In the genomic region with DNA sequence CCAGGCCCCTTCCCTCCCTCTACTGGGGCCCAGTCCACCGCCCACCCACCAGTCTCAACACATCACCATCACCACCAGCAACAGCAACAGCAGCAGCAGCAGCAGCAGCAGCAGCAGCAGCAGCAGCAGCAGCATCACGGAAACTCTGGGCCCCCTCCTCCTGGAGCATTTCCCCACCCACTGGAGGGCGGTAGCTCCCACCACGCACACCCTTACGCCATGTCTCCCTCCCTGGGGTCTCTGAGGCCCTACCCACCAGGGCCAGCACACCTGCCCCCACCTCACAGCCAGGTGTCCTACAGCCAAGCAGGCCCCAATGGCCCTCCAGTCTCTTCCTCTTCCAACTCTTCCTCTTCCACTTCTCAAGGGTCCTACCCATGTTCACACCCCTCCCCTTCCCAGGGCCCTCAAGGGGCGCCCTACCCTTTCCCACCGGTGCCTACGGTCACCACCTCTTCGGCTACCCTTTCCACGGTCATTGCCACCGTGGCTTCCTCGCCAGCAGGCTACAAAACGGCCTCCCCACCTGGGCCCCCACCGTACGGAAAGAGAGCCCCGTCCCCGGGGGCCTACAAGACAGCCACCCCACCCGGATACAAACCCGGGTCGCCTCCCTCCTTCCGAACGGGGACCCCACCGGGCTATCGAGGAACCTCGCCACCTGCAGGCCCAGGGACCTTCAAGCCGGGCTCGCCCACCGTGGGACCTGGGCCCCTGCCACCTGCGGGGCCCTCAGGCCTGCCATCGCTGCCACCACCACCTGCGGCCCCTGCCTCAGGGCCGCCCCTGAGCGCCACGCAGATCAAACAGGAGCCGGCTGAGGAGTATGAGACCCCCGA, we compare ENCODE assay signal across 6 cellular contexts. TPM values are rescaled to one million over a fixed set of nuclear protein-coding genes. Genes with fewer than 3 reads are reported as not detected.
A peak's percentile ranks its signal among the peaks of the same experiment; 100 is the strongest.
DNase-seq lines count a peak whose midpoint lies in the region; TF ChIP-seq lines count a peak whose summit lies in the region.

No MANE protein-coding gene starts in this region.

- H3K9me3 ChIP-seq in left ventricle myocardium inferior (replicated peaks), result no peaks in the 10 kb centered on the region

- H3K27me3 Mint-ChIP-seq in stimulated activated naive CD8-positive, alpha-beta T cell treated with anti-CD3 and anti-CD28 coated beads, Interleukin-15, Interleukin-2, amounts not matched to agents 100 ng/mL and 50 ng/mL, for 24 hours, result no peaks in the 10 kb centered on the region

- H3K27me3 ChIP-seq in left ventricle myocardium inferior (ENCODE audit: low read depth), result no peaks in the 10 kb centered on the region

- H3K27ac Mint-ChIP-seq in stimulated activated naive CD8-positive, alpha-beta T cell treated with anti-CD3 and anti-CD28 coated beads, Interleukin-15, Interleukin-2, amounts not matched to agents 100 ng/mL and 50 ng/mL, for 24 hours, result peak overlapping the region; percentile 99

- peaks cover 38% of the 10 kb centered on the region for H3K36me3 ChIP-seq in left ventricle myocardium inferior

- peaks cover 62% of the 10 kb centered on the region for H3K4me1 Mint-ChIP-seq in stimulated activated naive CD8-positive, alpha-beta T cell treated with anti-CD3 and anti-CD28 coated beads, Interleukin-15, Interleukin-2, amounts not matched to agents 100 ng/mL and 50 ng/mL, for 24 hours (ENCODE audit: low read depth)

- intact Hi-C loops in left ventricle myocardium inferior (cut with micrococcal nuclease), result no loop called here

- DNase-seq in HFF-Myc (ENCODE audit: extremely low read depth, low read depth), result no peak
- no peak for DNase-seq in left ventricle myocardium inferior
- DNase-seq in GDM1 (lab: John Stamatoyannopoulos, UW), result no peak
- no peak for DNase-seq in HPDE6-E6E7 (ENCODE audit: extremely low spot score)

- peak overlapping the region; percentile 97 for H3K27ac ChIP-seq in left ventricle myocardium inferior (replicated peaks)

- H3K4me3 ChIP-seq in HFF-Myc (replicated peaks; ENCODE audit: low read depth, low read length) (peak overlapping the region; percentile 54), WI38 (ENCODE audit: low read depth, low read length) (peak overlapping the region; percentile 58; the same call in 1 of the 2 replicates), left ventricle myocardium inferior (peak overlapping the region; percentile 85)

- peaks cover 94% of the 10 kb centered on the region for H3K4me1 ChIP-seq in left ventricle myocardium inferior

- H3K36me3 Mint-ChIP-seq in stimulated activated naive CD8-positive, alpha-beta T cell treated with anti-CD3 and anti-CD28 coated beads, Interleukin-15, Interleukin-2, amounts not matched to agents 100 ng/mL and 50 ng/mL, for 24 hours (ENCODE audit: low read depth), result peaks cover 42% of the 10 kb centered on the region

- no peaks in the 10 kb centered on the region for H3K9me3 Mint-ChIP-seq in stimulated activated naive CD8-positive, alpha-beta T cell treated with anti-CD3 and anti-CD28 coated beads, Interleukin-15, Interleukin-2, amounts not matched to agents 100 ng/mL and 50 ng/mL, for 24 hours

- H3K4me3 Mint-ChIP-seq in stimulated activated naive CD8-positive, alpha-beta T cell treated with anti-CD3 and anti-CD28 coated beads, Interleukin-15, Interleukin-2, amounts not matched to agents 100 ng/mL and 50 ng/mL, for 24 hours, result peak overlapping the region; percentile 93

- TF ChIP-seq CTCF in HFF-Myc (IDR thresholded peaks at IDR 0.05; ENCODE audit: low read depth, low read length, missing control alignments) (no peak), WI38 (IDR thresholded peaks at IDR 0.05; ENCODE audit: low read depth, low read length) (no peak), left ventricle myocardium inferior (IDR thresholded peaks at IDR 0.05; ENCODE audit: borderline replicate concordance) (no peak)

RNA-seq across cellular contexts. Expression of a gene that starts 6.8 kb away (rescaled TPM):
- not detected for total RNA-seq in left ventricle myocardium inferior

RNA-seq across cellular contexts. Expression of a gene that starts 7.0 kb away (rescaled TPM):
- 227 TPM for total RNA-seq in left ventricle myocardium inferior

RNA-seq across cellular contexts. Expression of a gene that starts 9.1 kb away (rescaled TPM):
- 71.4 TPM for total RNA-seq in left ventricle myocardium inferior

RNA-seq across cellular contexts. Expression of a gene that starts 14.3 kb away (rescaled TPM):
- 6.7 TPM for total RNA-seq in left ventricle myocardium inferior

RNA-seq across cellular contexts. Expression of a gene that starts 22.5 kb away (rescaled TPM):
- 14.8 TPM for total RNA-seq in left ventricle myocardium inferior
